Comparison of ENCODE assay signal across 8 cellular contexts in genomic region chr4:75698162-75698962, GRCh38. TPM values are rescaled to one million over a fixed set of nuclear protein-coding genes. Genes with fewer than 3 reads are reported as not detected.
A peak's percentile ranks its signal among the peaks of the same experiment; 100 is the strongest.
DNase-seq lines count a peak whose midpoint lies in the region; ATAC-seq and TF ChIP-seq lines count a peak whose summit lies in the region.

No MANE protein-coding gene starts in this region.

- ATAC-seq in HG02798 (IDR thresholded peaks at IDR 0.05; ENCODE audit: poor library complexity, unreplicated experiment) (peak; percentile 95), left colon (no peak)

- H3K79me2 ChIP-seq in OCI-LY3 (ENCODE audit: low read length): no peaks in the 10 kb centered on the region

- no peaks in the 10 kb centered on the region for H3K36me3 ChIP-seq in OCI-LY3 (replicated peaks; ENCODE audit: low read depth, low read length)

- peak overlapping the region; percentile 53 for H3K4me3 ChIP-seq in OCI-LY3 (ENCODE audit: low read length)

- no peaks in the 10 kb centered on the region for H3K27me3 ChIP-seq in OCI-LY3 (ENCODE audit: low read depth, low read length)

- intact Hi-C loops in activated CD4-positive, alpha-beta T cell treated with anti-CD3 and anti-CD28 coated beads, Interleukin-2, amount 10 ng/mL, durations not matched to agents 24 days and 14 days (cut with micrococcal nuclease): loop anchor here (2.0 to 5.0 kb wide), 3 partner anchors 16 to 66 kb away; partner anchors contain the start of genes CDKL2 and USO1
- intact Hi-C loops in left colon (cut with DNase I, micrococcal nuclease): no loop called here

- peaks cover 5% of the 10 kb centered on the region for H3K36me3 Mint-ChIP-seq in activated CD4-positive, alpha-beta T cell treated with anti-CD3 and anti-CD28 coated beads, Interleukin-2, amount 10 ng/mL, durations not matched to agents 24 days and 14 days (ENCODE audit: low read depth)

- peak overlapping the region; percentile 75 for H3K4me2 ChIP-seq in OCI-LY3 (ENCODE audit: low read length)

- H3K4me3 Mint-ChIP-seq in activated CD4-positive, alpha-beta T cell treated with anti-CD3 and anti-CD28 coated beads, Interleukin-2, amount 10 ng/mL, durations not matched to agents 24 days and 14 days: peak overlapping the region; percentile 27

- peaks cover 27% of the 10 kb centered on the region for H3K4me1 Mint-ChIP-seq in activated CD4-positive, alpha-beta T cell treated with anti-CD3 and anti-CD28 coated beads, Interleukin-2, amount 10 ng/mL, durations not matched to agents 24 days and 14 days

- no peaks in the 10 kb centered on the region for H4K20me1 ChIP-seq in OCI-LY3 (ENCODE audit: insufficient read depth, low read length)

- H3K4me1 ChIP-seq in OCI-LY3 (ENCODE audit: low read length): peaks cover 18% of the 10 kb centered on the region

- peaks cover 4% of the 10 kb centered on the region for H3K9me3 Mint-ChIP-seq in activated CD4-positive, alpha-beta T cell treated with anti-CD3 and anti-CD28 coated beads, Interleukin-2, amount 10 ng/mL, durations not matched to agents 24 days and 14 days

- peak; percentile 31; the same call in 1 of the 2 replicates for TF ChIP-seq CTCF in OCI-LY3 (IDR thresholded peaks at IDR 0.05; ENCODE audit: low read depth, low read length)

- DNase-seq in activated CD4-positive, alpha-beta T cell treated with anti-CD3 and anti-CD28 coated beads, Interleukin-2, amount 10 ng/mL, durations not matched to agents 24 days and 14 days: peak; percentile 71
- DNase-seq in activated CD4-positive, alpha-beta T cell treated with anti-CD3 and anti-CD28 coated beads, Interleukin-2, amount 50 U/mL, for 1 hour: no peak
- DNase-seq in medulla oblongata (ENCODE audit: extremely low spot score): peak; percentile 65
- no peak for DNase-seq in left colon
- no peak for DNase-seq in effector CD4-positive, alpha-beta T cell
- no peak for DNase-seq in NCI-H187 treated with DMSO at 0.1 percent for 48 hours (lab: John Stamatoyannopoulos, UW)

- peak overlapping the region; percentile 50 for H3K9ac ChIP-seq in OCI-LY3 (ENCODE audit: low read length)

- peak overlapping the region; percentile 88 for H2AFZ ChIP-seq in OCI-LY3 (ENCODE audit: low read depth, low read length)

- H3K27ac Mint-ChIP-seq in activated CD4-positive, alpha-beta T cell treated with anti-CD3 and anti-CD28 coated beads, Interleukin-2, amount 10 ng/mL, durations not matched to agents 24 days and 14 days: peak overlapping the region; percentile 80

- peak overlapping the region; percentile 72 for H3K27ac ChIP-seq in OCI-LY3 (ENCODE audit: low read length)

- H3K9me3 ChIP-seq in OCI-LY3 (ENCODE audit: insufficient read depth, low read length): no peaks in the 10 kb centered on the region

- H3K27me3 Mint-ChIP-seq in activated CD4-positive, alpha-beta T cell treated with anti-CD3 and anti-CD28 coated beads, Interleukin-2, amount 10 ng/mL, durations not matched to agents 24 days and 14 days: no peaks in the 10 kb centered on the region

RNA-seq across cellular contexts. Expression of gene G3BP2, which starts 25.2 kb away (rescaled TPM):
- total RNA-seq in activated CD4-positive, alpha-beta T cell treated with anti-CD3 and anti-CD28 coated beads, Interleukin-2, amount 10 ng/mL, durations not matched to agents 24 days and 14 days: 135 and 146 TPM in 2 replicates
- total RNA-seq in left colon: 100 to 1,000 TPM; 158 to 159 TPM

RNA-seq across cellular contexts. Expression of gene USO1, which starts 26.0 kb away (rescaled TPM):
- total RNA-seq in activated CD4-positive, alpha-beta T cell treated with anti-CD3 and anti-CD28 coated beads, Interleukin-2, amount 10 ng/mL, durations not matched to agents 24 days and 14 days: 42.8 and 44.0 TPM in 2 replicates
- 10 to 100 TPM; 51.5 to 55.4 TPM for total RNA-seq in left colon

Comparison
In these comparisons a context has a peak if more than half of its experiments do, and no peak if none do; other contexts are left out.
1. DNase-seq: peak in activated CD4-positive, alpha-beta T cell treated with anti-CD3 and anti-CD28 coated beads, Interleukin-2, amount 10 ng/mL, durations not matched to agents 24 days and 14 days (single experiment) and medulla oblongata (single experiment); none in activated CD4-positive, alpha-beta T cell treated with anti-CD3 and anti-CD28 coated beads, Interleukin-2, amount 50 U/mL, for 1 hour (single experiment), left colon (0 of 2), effector CD4-positive, alpha-beta T cell (single experiment) and NCI-H187 treated with DMSO at 0.1 percent for 48 hours (single experiment).